In the genomic region with DNA sequence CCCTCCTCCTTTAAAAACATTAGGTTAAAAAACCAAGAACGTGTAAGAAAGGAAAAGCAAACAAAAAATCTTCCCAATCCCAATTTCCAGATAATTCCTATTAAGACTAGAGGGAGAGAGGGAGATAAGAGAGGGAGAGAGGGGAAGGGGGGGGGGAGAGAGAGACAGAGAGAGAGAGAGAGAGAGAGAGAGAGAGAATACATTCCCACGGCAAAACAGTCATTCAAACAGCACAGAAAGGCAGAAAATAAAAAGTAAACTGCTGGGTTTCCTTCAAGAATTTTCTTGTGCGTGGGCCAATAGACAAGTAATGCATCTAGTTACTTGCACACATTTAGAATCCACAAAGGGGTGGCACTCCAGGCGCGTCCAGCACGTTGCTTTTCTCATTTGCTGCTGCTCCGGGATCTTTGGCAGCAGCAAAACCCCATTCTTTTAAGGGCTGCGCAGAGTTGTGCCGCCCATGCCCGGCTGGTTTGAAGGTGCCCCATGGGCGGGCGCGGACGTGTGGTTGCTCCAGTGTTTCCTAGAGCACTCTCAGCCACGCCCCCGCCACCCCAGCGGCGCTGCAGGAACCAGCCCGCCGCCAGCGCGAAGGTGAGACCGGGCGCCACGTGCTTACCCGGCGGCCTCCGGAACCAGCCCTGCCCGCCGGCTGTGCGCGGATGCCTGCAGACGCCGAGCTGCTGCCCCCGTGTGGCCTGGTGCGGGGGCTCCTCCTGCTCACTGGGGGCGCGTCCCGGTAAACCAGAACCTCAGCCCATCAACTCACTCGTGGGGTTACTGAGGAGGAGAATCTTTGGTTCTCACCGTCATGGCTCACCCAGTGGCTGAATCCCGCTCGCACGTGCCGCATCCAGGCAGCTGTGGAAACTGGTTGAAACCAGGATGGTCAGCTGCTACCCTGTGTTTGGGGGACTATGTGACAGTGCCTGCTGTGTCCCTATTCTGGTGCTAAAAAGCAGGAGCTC, we compare ENCODE assay signal across 8 cellular contexts. TPM values are rescaled to one million over a fixed set of nuclear protein-coding genes. Genes with fewer than 3 reads are reported as not detected.
DNase-seq lines count a peak whose midpoint lies in the region; ATAC-seq, FAIRE-seq and TF ChIP-seq lines count a peak whose summit lies in the region.

No MANE protein-coding gene starts in this region.

- intact Hi-C loops in kidney (cut with DNase I), result no loop called here

- no peak overlapping the region for H3K9ac ChIP-seq in kidney (ENCODE audit: low read length in 2 of 2)

- H3K4me3 ChIP-seq in bronchial epithelial cell (ENCODE audit: low read depth, low read length) (no peak overlapping the region), kidney (ENCODE audit: low read length in 2 of 2) (peak overlapping the region in 1 of 2 donors; percentile 25)

- no peak for FAIRE-seq in bronchial epithelial cell (lab: Jason Lieb, UNC)
- FAIRE-seq in kidney (lab: Jason Lieb, UNC), result no peak

- ATAC-seq in HG02870 (IDR thresholded peaks at IDR 0.05; ENCODE audit: unreplicated experiment), result peak; percentile 75

- no peaks in the 10 kb centered on the region for H3K9me3 ChIP-seq in kidney (ENCODE audit: control insufficient read depth in 1 of 2, low read length in 2 of 2)

- peak; percentile 76 for TF ChIP-seq CTCF in bronchial epithelial cell (IDR thresholded peaks at IDR 0.05; ENCODE audit: insufficient read depth, low read length, severe bottlenecking)
- TF ChIP-seq CTCF in kidney (IDR thresholded peaks at IDR 0.05; ENCODE audit: borderline replicate concordance, extremely low read depth, insufficient read depth), result peak; percentile 53

- DNase-seq in NCI-H2081 (lab: John Stamatoyannopoulos, UW), result peak; percentile 23 to 60
- DNase-seq in NCI-H2081 treated with DMSO at 0.1 percent for 48 hours (lab: John Stamatoyannopoulos, UW), result no peak
- DNase-seq in NCI-H146 (lab: John Stamatoyannopoulos, UW), result peak; percentile 83
- DNase-seq in activated CD4-positive, CD25-positive, alpha-beta regulatory T cell (lab: John Stamatoyannopoulos, UW), result peak; percentile 24 to 44 (median 33)
- DNase-seq in bronchial epithelial cell (ENCODE audit: low read depth), result peak; percentile 54
- DNase-seq in kidney, result peak; percentile 89
- peak; percentile 74 for DNase-seq in stimulated activated CD4-positive, alpha-beta T cell treated with anti-CD3 and anti-CD28 coated beads, Interleukin-4, amount 100 ng/mL, for 24 hours

- H3K4me1 ChIP-seq in kidney (ENCODE audit: control insufficient read depth in 1 of 2, insufficient read depth in 1 of 2, low read depth in 1 of 2, low read length in 2 of 2), result peaks cover 0 to 4% of the 10 kb centered on the region in 2 donors

- H3K27me3 ChIP-seq in bronchial epithelial cell (ENCODE audit: control insufficient read depth, insufficient read depth, low read length), result peaks cover 4% of the 10 kb centered on the region

- no peaks in the 10 kb centered on the region for H3K36me3 ChIP-seq in bronchial epithelial cell (ENCODE audit: control insufficient read depth, insufficient read depth, low read length)
- no peaks in the 10 kb centered on the region for H3K36me3 ChIP-seq in kidney (ENCODE audit: control insufficient read depth in 1 of 2, insufficient read depth in 2 of 2, low read length in 2 of 2)

- H3K27ac ChIP-seq in kidney (ENCODE audit: low read depth in 2 of 2, low read length in 2 of 2), result no peak overlapping the region

RNA-seq across cellular contexts. Expression of a gene that starts 44.6 kb away (rescaled TPM):
- total RNA-seq in bronchial epithelial cell (310 and 440 TPM in 2 replicates), kidney (2.7 TPM)
- 2.1 TPM for polyA plus RNA-seq in kidney (ENCODE audit: insufficient read depth, low read depth, low replicate concordance)

RNA-seq across cellular contexts. Expression of a gene that starts 48.6 kb away (rescaled TPM):
- total RNA-seq in bronchial epithelial cell (not detected in 2 replicates), kidney (not detected)
- polyA plus RNA-seq in kidney (ENCODE audit: insufficient read depth, low read depth, low replicate concordance), result not detected

Comparison
In these comparisons a context has a peak if more than half of its experiments do, and no peak if none do; other contexts are left out.
1. RNA of a gene that starts 44.6 kb away (total RNA-seq): 310 to 440 TPM in bronchial epithelial cell; 2.7 TPM in kidney (single experiment); every median in the first group is over 10 times any median in the second.